Comparison of ENCODE assay signal across 9 cellular contexts in the genomic region with DNA sequence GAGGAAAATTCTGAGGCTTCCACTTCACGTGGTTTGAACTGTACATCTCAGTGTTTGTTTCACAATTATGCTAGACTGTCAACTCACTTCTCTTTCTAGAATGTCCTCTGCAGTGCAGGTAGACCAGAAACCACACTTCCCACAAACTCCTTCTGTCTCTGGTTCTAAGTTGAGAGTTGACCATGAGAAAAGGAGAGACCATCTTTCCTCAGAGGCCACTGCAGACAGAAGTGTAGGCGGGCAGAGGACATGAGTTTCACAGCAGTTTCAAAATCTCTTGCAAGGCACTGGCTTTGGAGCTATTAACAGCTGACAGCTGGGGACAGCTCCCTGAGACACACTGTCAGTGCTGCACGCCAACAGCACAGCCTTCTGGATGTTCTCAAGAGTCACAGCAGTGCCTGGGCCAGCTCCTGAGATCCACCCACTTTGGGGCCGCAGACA. TPM values are rescaled to one million over a fixed set of nuclear protein-coding genes. Genes with fewer than 3 reads are reported as not detected.
DNase-seq lines count a peak whose midpoint lies in the region; ATAC-seq, FAIRE-seq and TF ChIP-seq lines count a peak whose summit lies in the region.
"Had no signal": no experiment of that assay in that cellular context is flagged by ENCODE, and none has a peak within 500 bp of the region (broad histone marks: within the 10 kb centered on the region; RNA-seq: fewer than 3 reads in every experiment).

No MANE protein-coding gene starts in this region.

- CTCF ChIA-PET in OCI-LY7 (lab: Charles Lee; ENCODE audit: unreplicated experiment), result no interaction called here

- no peak overlapping the region for H2AFZ ChIP-seq in OCI-LY1 (ENCODE audit: low read length)
- H2AFZ ChIP-seq in OCI-LY7 (ENCODE audit: low read length), result no peak overlapping the region

- H3K9me3 ChIP-seq in OCI-LY1 (ENCODE audit: low read length) (no peaks in the 10 kb centered on the region), lower lobe of right lung (no peaks in the 10 kb centered on the region), OCI-LY7 (ENCODE audit: low read length) (no peaks in the 10 kb centered on the region)

- POLR2A ChIA-PET in OCI-LY7 (lab: Charles Lee), result interaction anchor here (1.2 to 1.8 kb wide), 3 partner anchors 11 to 101 kb away, joined by 3 to 5 read pairs (median 4); no protein-coding TSS in a partner anchor

- H3K4me1 Mint-ChIP-seq in endothelial cell (ENCODE audit: unreplicated experiment), result no peaks in the 10 kb centered on the region
- H3K4me1 Mint-ChIP-seq: central memory CD8-positive, alpha-beta T cell had no signal

- BruUV-seq in OCI-LY7 (replicated peaks; lab: Mats Ljungman, UMichigan), result no TSS peak

- no peak overlapping the region for H3K4me2 ChIP-seq in OCI-LY1 (ENCODE audit: low read length)
- H3K4me2 ChIP-seq in OCI-LY7 (ENCODE audit: low read length), result no peak overlapping the region

- H3K36me3 ChIP-seq in OCI-LY1 (ENCODE audit: insufficient read depth, low read length), result peaks cover 93% of the 10 kb centered on the region
- peaks cover 79% of the 10 kb centered on the region for H3K36me3 ChIP-seq in lower lobe of right lung
- H3K36me3 ChIP-seq in OCI-LY7 (ENCODE audit: insufficient read depth, low read length), result peaks cover 100% of the 10 kb centered on the region

- no peak overlapping the region for H3K9ac ChIP-seq in OCI-LY1 (ENCODE audit: low read length)

- H3K9me2 ChIP-seq in OCI-LY1 (ENCODE audit: low read depth, low read length) (no peaks in the 10 kb centered on the region), OCI-LY7 (ENCODE audit: insufficient read depth, low read length) (no peaks in the 10 kb centered on the region)

- H3K4me3 ChIP-seq in OCI-LY1 (ENCODE audit: low read depth, low read length, poor library complexity, severe bottlenecking) (no peak overlapping the region), lower lobe of right lung (no peak overlapping the region), OCI-LY7 (ENCODE audit: low read depth, low read length, poor library complexity, severe bottlenecking) (no peak overlapping the region)

- peak; percentile 92 for ATAC-seq in GM18517 (IDR thresholded peaks at IDR 0.05; ENCODE audit: unreplicated experiment)
- peak; percentile 96 for ATAC-seq in HG02642 (IDR thresholded peaks at IDR 0.05; ENCODE audit: poor library complexity, unreplicated experiment)
- peak; percentile 66 to 77 for ATAC-seq in lower lobe of right lung

- no peak overlapping the region for H3K27ac Mint-ChIP-seq in endothelial cell (ENCODE audit: unreplicated experiment)

- H3F3A ChIP-seq in OCI-LY1 (ENCODE audit: insufficient read depth, low read length), result no peaks in the 10 kb centered on the region

- DNase-seq in lower lobe of right lung, result peak; percentile 64
- DNase-seq in OCI-LY7 (ENCODE audit: low spot score), result no peak
- DNase-seq in endothelial cell (ENCODE audit: low spot score), result no peak
- no peak for DNase-seq in urothelium cell line (ENCODE audit: low spot score)
- no peak for DNase-seq in cerebellar nuclear complex (lab: John Stamatoyannopoulos, UW)

- no peaks in the 10 kb centered on the region for H4K20me1 ChIP-seq in OCI-LY1 (ENCODE audit: insufficient read depth, low read length)
- no peaks in the 10 kb centered on the region for H4K20me1 ChIP-seq in OCI-LY7 (ENCODE audit: insufficient read depth, low read length)

- no peaks in the 10 kb centered on the region for H3K27me3 ChIP-seq in OCI-LY1 (ENCODE audit: insufficient read depth, low read length)
- no peaks in the 10 kb centered on the region for H3K27me3 ChIP-seq in lower lobe of right lung (ENCODE audit: low read depth)

- H3K4me1 ChIP-seq in OCI-LY1 (ENCODE audit: insufficient read depth, low read length, severe bottlenecking) (peaks cover 41% of the 10 kb centered on the region), lower lobe of right lung (no peaks in the 10 kb centered on the region), OCI-LY7 (ENCODE audit: insufficient read depth, low read length, poor library complexity, severe bottlenecking) (peaks cover 11% of the 10 kb centered on the region)

- H3K79me2 ChIP-seq in OCI-LY1 (ENCODE audit: insufficient read depth, low read length) (no peaks in the 10 kb centered on the region), OCI-LY7 (ENCODE audit: insufficient read depth, low read depth, low read length) (no peaks in the 10 kb centered on the region)

- FAIRE-seq in urothelium cell line (lab: Jason Lieb, UNC), result no peak

- H3K36me3 Mint-ChIP-seq in endothelial cell (ENCODE audit: low read depth, unreplicated experiment), result no peaks in the 10 kb centered on the region

- peak overlapping the region; percentile 91 for H3K27ac ChIP-seq in OCI-LY1 (ENCODE audit: low read depth, low read length, poor library complexity, severe bottlenecking)
- no peak overlapping the region for H3K27ac ChIP-seq in lower lobe of right lung
- H3K27ac ChIP-seq in OCI-LY7 (ENCODE audit: low read depth, low read length, poor library complexity, severe bottlenecking), result no peak overlapping the region

- intact Hi-C loops in lower lobe of right lung (cut with DNase I), result no loop called here
- intact Hi-C loops in OCI-LY7 (cut with micrococcal nuclease; ENCODE audit: unreplicated experiment), result no loop called here

- H3K4me3 Mint-ChIP-seq in endothelial cell (ENCODE audit: unreplicated experiment), result no peak overlapping the region
- H3K4me3 Mint-ChIP-seq: central memory CD8-positive, alpha-beta T cell had no signal

- H3K27me3 Mint-ChIP-seq in endothelial cell (ENCODE audit: unreplicated experiment), result no peaks in the 10 kb centered on the region
- H3K27me3 Mint-ChIP-seq: central memory CD8-positive, alpha-beta T cell had no signal

- TF ChIP-seq CTCF in OCI-LY1 (IDR thresholded peaks at IDR 0.05; ENCODE audit: low read length), result no peak; the same call in 1 of the 2 replicates
- no peak for TF ChIP-seq CTCF in lower lobe of right lung (IDR thresholded peaks at IDR 0.05)
- no peak for TF ChIP-seq CTCF in OCI-LY7 (conservative IDR thresholded peaks at IDR 0.05; ENCODE audit: low read length)
- no peak for TF ChIP-seq CTCF in endothelial cell (IDR thresholded peaks at IDR 0.05; ENCODE audit: unreplicated experiment)

- no peaks in the 10 kb centered on the region for H3K9me3 Mint-ChIP-seq in endothelial cell (ENCODE audit: unreplicated experiment)
- H3K9me3 Mint-ChIP-seq: central memory CD8-positive, alpha-beta T cell had no signal

RNA-seq across cellular contexts. Expression of gene MOXD1, which starts 55.4 kb away (rescaled TPM):
- 13.4 TPM for total RNA-seq in lower lobe of right lung
- 0.05 TPM in 1 of 2 replicates, not detected in the other for total RNA-seq in OCI-LY7 (2014; rRNA removed; shearing (Covaris generic))
- 0.20 and 0.74 TPM in 2 replicates for total RNA-seq in OCI-LY7 (2022)
- 0.08 TPM for total RNA-seq in endothelial cell (ENCODE audit: unreplicated experiment)

RNA-seq across cellular contexts. Expression of gene STX7, which starts 56.2 kb away (rescaled TPM):
- 97.2 TPM for total RNA-seq in lower lobe of right lung
- total RNA-seq in OCI-LY7 (2014; rRNA removed; shearing (Covaris generic)), result 66.5 and 88.8 TPM in 2 replicates
- total RNA-seq in OCI-LY7 (2022), result 164 and 178 TPM in 2 replicates
- 60.9 TPM for total RNA-seq in endothelial cell (ENCODE audit: unreplicated experiment)
